Comparison of ENCODE assay signal across 1 cellular context in the genomic region with DNA sequence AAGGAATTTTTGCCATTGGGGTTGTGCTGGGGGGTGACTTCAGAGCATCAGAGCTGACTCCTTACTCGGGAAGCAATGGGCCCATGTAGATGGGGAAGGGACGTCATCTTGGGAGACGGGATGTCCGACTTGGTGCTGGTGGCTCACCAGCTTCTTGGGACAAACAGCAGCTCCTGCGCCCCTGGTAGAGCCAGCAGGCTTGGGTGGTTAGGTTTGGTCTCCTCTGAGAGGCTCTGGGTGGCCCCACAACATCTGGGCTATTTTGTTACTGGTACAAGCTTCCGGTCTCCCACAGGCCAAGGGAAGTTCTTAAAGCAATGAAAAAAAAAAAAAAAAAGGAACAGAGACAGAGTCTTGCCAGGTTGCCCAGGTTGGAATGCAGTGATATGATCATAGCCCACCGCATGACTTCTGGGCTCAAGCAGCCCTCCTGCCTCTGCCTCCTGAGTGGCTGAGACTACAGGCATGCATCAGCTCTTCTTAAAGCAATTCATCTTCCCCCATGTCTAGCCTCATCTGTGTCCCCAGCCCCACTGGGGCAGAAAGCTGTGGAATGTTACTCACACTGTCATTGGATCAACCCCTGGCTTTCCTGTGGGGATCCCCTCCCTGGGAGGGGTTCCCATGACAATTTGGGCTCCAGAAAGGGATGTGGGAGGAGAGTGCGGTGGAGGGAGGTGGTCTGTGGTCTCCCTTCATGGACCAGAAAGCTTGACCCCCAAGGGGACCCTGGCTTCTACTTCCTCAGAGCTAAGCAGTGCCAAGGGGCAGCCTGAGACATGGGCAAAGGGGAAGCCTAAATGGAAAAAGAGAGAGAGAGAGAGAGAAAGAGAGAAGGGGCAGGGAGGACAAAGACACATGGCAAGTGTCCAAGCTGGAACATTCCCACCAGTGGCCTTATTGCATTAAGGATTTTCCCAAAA.
TF ChIP-seq lines count a peak whose summit lies in the region.

No MANE protein-coding gene starts in this region.

TF ChIP-seq in HepG2, 621 proteins besides CTCF, POLR2A, EP300 and RAD21:
- TF ChIP-seq POLR2AphosphoS5 (IDR thresholded peaks at IDR 0.05; ENCODE audit: low read depth, low read length) (no peak), KLF6 (CRISPR knock-in tag; IDR thresholded peaks at IDR 0.05) (no peak), ZNF33B (CRISPR knock-in tag; IDR thresholded peaks at IDR 0.05) (no peak), ZNF329 (CRISPR knock-in tag; IDR thresholded peaks at IDR 0.05; ENCODE audit: low read depth) (no peak), SMARCC2 (IDR thresholded peaks at IDR 0.05) (no peak), TGIF2 (CRISPR knock-in tag; IDR thresholded peaks at IDR 0.05) (0 out of 2 replicates have a peak, but pooled peaks have one; percentile 28), FOXC1 (CRISPR knock-in tag; IDR thresholded peaks at IDR 0.05; ENCODE audit: borderline replicate concordance) (no peak), KLF16 (CRISPR knock-in tag; IDR thresholded peaks at IDR 0.05) (no peak), ZNF709 (CRISPR knock-in tag; IDR thresholded peaks at IDR 0.05) (no peak), KLF15 (CRISPR knock-in tag; IDR thresholded peaks at IDR 0.05; ENCODE audit: borderline replicate concordance) (no peak), XBP1 (CRISPR knock-in tag; IDR thresholded peaks at IDR 0.05) (no peak), ZMYM2 (CRISPR knock-in tag; IDR thresholded peaks at IDR 0.05) (0 out of 2 replicates have a peak, but pooled peaks have one; percentile 1), PPARG (CRISPR knock-in tag; conservative IDR thresholded peaks at IDR 0.05) (no peak), MXD4 (CRISPR knock-in tag; IDR thresholded peaks at IDR 0.05) (no peak)
- TF ChIP-seq, protein P1, sequence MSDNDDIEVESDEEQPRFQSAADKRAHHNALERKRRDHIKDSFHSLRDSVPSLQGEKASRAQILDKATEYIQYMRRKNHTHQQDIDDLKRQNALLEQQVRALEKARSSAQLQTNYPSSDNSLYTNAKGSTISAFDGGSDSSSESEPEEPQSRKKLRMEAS (IDR thresholded peaks at IDR 0.05): 0 out of 2 replicates have a peak, but pooled peaks have one; percentile 8
- TF ChIP-seq, protein P2, sequence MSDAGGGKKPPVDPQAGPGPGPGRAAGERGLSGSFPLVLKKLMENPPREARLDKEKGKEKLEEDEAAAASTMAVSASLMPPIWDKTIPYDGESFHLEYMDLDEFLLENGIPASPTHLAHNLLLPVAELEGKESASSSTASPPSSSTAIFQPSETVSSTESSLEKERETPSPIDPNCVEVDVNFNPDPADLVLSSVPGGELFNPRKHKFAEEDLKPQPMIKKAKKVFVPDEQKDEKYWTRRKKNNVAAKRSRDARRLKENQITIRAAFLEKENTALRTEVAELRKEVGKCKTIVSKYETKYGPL (CRISPR knock-in tag; IDR thresholded peaks at IDR 0.05): no peak
- TF ChIP-seq, protein P3, sequence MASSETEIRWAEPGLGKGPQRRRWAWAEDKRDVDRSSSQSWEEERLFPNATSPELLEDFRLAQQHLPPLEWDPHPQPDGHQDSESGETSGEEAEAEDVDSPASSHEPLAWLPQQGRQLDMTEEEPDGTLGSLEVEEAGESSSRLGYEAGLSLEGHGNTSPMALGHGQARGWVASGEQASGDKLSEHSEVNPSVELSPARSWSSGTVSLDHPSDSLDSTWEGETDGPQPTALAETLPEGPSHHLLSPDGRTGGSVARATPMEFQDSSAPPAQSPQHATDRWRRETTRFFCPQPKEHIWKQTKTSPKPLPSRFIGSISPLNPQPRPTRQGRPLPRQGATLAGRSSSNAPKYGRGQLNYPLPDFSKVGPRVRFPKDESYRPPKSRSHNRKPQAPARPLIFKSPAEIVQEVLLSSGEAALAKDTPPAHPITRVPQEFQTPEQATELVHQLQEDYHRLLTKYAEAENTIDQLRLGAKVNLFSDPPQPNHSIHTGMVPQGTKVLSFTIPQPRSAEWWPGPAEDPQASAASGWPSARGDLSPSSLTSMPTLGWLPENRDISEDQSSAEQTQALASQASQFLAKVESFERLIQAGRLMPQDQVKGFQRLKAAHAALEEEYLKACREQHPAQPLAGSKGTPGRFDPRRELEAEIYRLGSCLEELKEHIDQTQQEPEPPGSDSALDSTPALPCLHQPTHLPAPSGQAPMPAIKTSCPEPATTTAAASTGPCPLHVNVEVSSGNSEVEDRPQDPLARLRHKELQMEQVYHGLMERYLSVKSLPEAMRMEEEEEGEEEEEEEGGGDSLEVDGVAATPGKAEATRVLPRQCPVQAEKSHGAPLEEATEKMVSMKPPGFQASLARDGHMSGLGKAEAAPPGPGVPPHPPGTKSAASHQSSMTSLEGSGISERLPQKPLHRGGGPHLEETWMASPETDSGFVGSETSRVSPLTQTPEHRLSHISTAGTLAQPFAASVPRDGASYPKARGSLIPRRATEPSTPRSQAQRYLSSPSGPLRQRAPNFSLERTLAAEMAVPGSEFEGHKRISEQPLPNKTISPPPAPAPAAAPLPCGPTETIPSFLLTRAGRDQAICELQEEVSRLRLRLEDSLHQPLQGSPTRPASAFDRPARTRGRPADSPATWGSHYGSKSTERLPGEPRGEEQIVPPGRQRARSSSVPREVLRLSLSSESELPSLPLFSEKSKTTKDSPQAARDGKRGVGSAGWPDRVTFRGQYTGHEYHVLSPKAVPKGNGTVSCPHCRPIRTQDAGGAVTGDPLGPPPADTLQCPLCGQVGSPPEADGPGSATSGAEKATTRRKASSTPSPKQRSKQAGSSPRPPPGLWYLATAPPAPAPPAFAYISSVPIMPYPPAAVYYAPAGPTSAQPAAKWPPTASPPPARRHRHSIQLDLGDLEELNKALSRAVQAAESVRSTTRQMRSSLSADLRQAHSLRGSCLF (CRISPR knock-in tag; IDR thresholded peaks at IDR 0.05; ENCODE audit: borderline replicate concordance): no peak
- TF ChIP-seq, protein P4, sequence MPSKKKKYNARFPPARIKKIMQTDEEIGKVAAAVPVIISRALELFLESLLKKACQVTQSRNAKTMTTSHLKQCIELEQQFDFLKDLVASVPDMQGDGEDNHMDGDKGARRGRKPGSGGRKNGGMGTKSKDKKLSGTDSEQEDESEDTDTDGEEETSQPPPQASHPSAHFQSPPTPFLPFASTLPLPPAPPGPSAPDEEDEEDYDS (CRISPR knock-in tag; IDR thresholded peaks at IDR 0.05): no peak
- TF ChIP-seq, protein P5, sequence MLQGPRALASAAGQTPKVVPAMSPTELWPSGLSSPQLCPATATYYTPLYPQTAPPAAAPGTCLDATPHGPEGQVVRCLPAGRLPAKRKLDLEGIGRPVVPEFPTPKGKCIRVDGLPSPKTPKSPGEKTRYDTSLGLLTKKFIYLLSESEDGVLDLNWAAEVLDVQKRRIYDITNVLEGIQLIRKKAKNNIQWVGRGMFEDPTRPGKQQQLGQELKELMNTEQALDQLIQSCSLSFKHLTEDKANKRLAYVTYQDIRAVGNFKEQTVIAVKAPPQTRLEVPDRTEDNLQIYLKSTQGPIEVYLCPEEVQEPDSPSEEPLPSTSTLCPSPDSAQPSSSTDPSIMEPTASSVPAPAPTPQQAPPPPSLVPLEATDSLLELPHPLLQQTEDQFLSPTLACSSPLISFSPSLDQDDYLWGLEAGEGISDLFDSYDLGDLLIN (CRISPR knock-in tag; IDR thresholded peaks at IDR 0.05; ENCODE audit: borderline replicate concordance): no peak
- TF ChIP-seq, protein P6, sequence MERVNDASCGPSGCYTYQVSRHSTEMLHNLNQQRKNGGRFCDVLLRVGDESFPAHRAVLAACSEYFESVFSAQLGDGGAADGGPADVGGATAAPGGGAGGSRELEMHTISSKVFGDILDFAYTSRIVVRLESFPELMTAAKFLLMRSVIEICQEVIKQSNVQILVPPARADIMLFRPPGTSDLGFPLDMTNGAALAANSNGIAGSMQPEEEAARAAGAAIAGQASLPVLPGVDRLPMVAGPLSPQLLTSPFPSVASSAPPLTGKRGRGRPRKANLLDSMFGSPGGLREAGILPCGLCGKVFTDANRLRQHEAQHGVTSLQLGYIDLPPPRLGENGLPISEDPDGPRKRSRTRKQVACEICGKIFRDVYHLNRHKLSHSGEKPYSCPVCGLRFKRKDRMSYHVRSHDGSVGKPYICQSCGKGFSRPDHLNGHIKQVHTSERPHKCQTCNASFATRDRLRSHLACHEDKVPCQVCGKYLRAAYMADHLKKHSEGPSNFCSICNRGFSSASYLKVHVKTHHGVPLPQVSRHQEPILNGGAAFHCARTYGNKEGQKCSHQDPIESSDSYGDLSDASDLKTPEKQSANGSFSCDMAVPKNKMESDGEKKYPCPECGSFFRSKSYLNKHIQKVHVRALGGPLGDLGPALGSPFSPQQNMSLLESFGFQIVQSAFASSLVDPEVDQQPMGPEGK (CRISPR knock-in tag; IDR thresholded peaks at IDR 0.05): 0 out of 2 replicates have a peak, but pooled peaks have one; percentile 11
- TF ChIP-seq, protein P7, sequence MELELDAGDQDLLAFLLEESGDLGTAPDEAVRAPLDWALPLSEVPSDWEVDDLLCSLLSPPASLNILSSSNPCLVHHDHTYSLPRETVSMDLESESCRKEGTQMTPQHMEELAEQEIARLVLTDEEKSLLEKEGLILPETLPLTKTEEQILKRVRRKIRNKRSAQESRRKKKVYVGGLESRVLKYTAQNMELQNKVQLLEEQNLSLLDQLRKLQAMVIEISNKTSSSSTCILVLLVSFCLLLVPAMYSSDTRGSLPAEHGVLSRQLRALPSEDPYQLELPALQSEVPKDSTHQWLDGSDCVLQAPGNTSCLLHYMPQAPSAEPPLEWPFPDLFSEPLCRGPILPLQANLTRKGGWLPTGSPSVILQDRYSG (CRISPR knock-in tag; IDR thresholded peaks at IDR 0.05): no peak
- TF ChIP-seq, protein P8, sequence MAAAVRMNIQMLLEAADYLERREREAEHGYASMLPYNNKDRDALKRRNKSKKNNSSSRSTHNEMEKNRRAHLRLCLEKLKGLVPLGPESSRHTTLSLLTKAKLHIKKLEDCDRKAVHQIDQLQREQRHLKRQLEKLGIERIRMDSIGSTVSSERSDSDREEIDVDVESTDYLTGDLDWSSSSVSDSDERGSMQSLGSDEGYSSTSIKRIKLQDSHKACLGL (CRISPR knock-in tag; IDR thresholded peaks at IDR 0.05): no peak
